22 cellular contexts compared by ENCODE assay signal in the genomic region with DNA sequence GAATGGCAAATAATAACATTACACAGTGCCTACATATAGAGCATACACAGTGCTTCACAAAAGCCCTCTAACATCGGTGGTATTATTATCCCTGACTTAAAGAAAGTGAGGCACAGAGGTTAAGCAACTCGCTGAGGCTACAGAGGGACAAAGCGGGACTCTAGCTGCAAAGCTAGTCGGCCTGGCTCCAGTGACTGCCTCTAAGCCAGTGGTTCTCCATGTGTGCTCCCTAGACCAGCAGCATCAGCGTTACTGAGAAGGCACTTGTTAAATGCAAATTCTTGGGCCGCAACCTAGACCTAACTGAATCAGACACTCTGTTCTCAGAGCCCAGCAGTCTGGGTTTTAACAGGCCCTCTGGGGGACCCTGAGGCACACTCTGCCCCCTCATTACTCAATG. TPM values are rescaled to one million over a fixed set of nuclear protein-coding genes. Genes with fewer than 3 reads are reported as not detected.
"Had no signal": no experiment of that assay in that cellular context is flagged by ENCODE, and none has a peak within 500 bp of the region (broad histone marks: within the 10 kb centered on the region; RNA-seq: fewer than 3 reads in every experiment).

No MANE protein-coding gene starts in this region.

- H3K27ac Mint-ChIP-seq: activated B cell treated with CpG ODN at 0.5 μM for 24 hours; activated CD4-positive, alpha-beta memory T cell treated with anti-CD3 and anti-CD28 coated beads for 36 hours; activated CD4-positive, alpha-beta T cell treated with anti-CD3 and anti-CD28 coated beads, Interleukin-2, amount 10 ng/mL, durations not matched to agents 7 days and 5 days; activated naive CD4-positive, alpha-beta T cell treated with anti-CD3 and anti-CD28 coated beads for 36 hours; T-helper 1 cell treated with Interleukin-12 subunit alpha and Interleukin-12 subunit beta and Interleukin-4 antibody, amounts not matched to agents 30 μg/mL and 1 μg/mL, for 36 hours had no signal

- H3K27me3 ChIP-seq: brain microvascular endothelial cell, cardiac muscle cell had no signal

- FAIRE-seq: RCC 7860 had no signal

- H3K36me3 Mint-ChIP-seq: activated CD4-positive, alpha-beta memory T cell treated with anti-CD3 and anti-CD28 coated beads for 36 hours; activated naive CD8-positive, alpha-beta T cell treated with anti-CD3 and anti-CD28 coated beads for 36 hours had no signal

- DNase-seq: activated B cell treated with CpG ODN at 0.5 μM for 24 hours; activated CD4-positive, alpha-beta memory T cell treated with anti-CD3 and anti-CD28 coated beads for 36 hours; activated CD4-positive, alpha-beta T cell treated with anti-CD3 and anti-CD28 coated beads, Interleukin-2, amount 10 ng/mL, durations not matched to agents 7 days and 5 days; activated CD8-positive, alpha-beta memory T cell treated with anti-CD3 and anti-CD28 coated beads for 24 hours; activated effector memory CD4-positive, alpha-beta T cell treated with anti-CD3 and anti-CD28 coated beads, Interleukin-2, amount 50 U/mL, for 16 hours; activated naive CD4-positive, alpha-beta T cell treated with anti-CD3 and anti-CD28 coated beads for 36 hours; activated naive CD8-positive, alpha-beta T cell treated with anti-CD3 and anti-CD28 coated beads for 36 hours; activated T-cell treated with anti-CD3 and anti-CD28 coated beads, Interleukin-2, amount 50 U/mL, for 4 hours; brain microvascular endothelial cell; Karpas-422; NCI-H1092; NCI-H1417; NCI-H1930; NCI-H2171; NCI-H2227 treated with DMSO at 0.1 percent for 48 hours; NCI-H446 treated with DMSO at 0.1 percent for 48 hours; PC-3; SHP77 treated with DMSO at 0.1 percent for 48 hours had no signal

- H3K27me3 Mint-ChIP-seq: activated naive CD8-positive, alpha-beta T cell treated with anti-CD3 and anti-CD28 coated beads for 36 hours had no signal

- H3K9me3 Mint-ChIP-seq: activated B cell treated with CpG ODN at 0.5 μM for 24 hours; activated CD4-positive, alpha-beta memory T cell treated with anti-CD3 and anti-CD28 coated beads for 36 hours; activated CD4-positive, alpha-beta T cell treated with anti-CD3 and anti-CD28 coated beads, Interleukin-2, amount 10 ng/mL, durations not matched to agents 7 days and 5 days; activated naive CD4-positive, alpha-beta T cell treated with anti-CD3 and anti-CD28 coated beads for 36 hours; activated T-cell treated with anti-CD3 and anti-CD28 coated beads, Interleukin-2, amount 50 U/mL, for 4 hours; T-helper 1 cell treated with Interleukin-12 subunit alpha and Interleukin-12 subunit beta and Interleukin-4 antibody, amounts not matched to agents 30 μg/mL and 1 μg/mL, for 36 hours had no signal

- ATAC-seq: activated T-cell treated with anti-CD3 and anti-CD28 coated beads, Interleukin-2, amount 50 U/mL, for 4 hours; PC-3 had no signal

- H3K4me1 Mint-ChIP-seq: activated B cell treated with CpG ODN at 0.5 μM for 24 hours; activated naive CD8-positive, alpha-beta T cell treated with anti-CD3 and anti-CD28 coated beads for 36 hours had no signal

- H3K36me3 ChIP-seq: brain microvascular endothelial cell, cardiac muscle cell had no signal

- H3K4me3 ChIP-seq: cardiac muscle cell had no signal

- H3K4me3 Mint-ChIP-seq: activated B cell treated with CpG ODN at 0.5 μM for 24 hours; activated CD4-positive, alpha-beta memory T cell treated with anti-CD3 and anti-CD28 coated beads for 36 hours; activated CD4-positive, alpha-beta T cell treated with anti-CD3 and anti-CD28 coated beads, Interleukin-2, amount 10 ng/mL, durations not matched to agents 7 days and 5 days; activated naive CD4-positive, alpha-beta T cell treated with anti-CD3 and anti-CD28 coated beads for 36 hours; activated naive CD8-positive, alpha-beta T cell treated with anti-CD3 and anti-CD28 coated beads for 36 hours; activated T-cell treated with anti-CD3 and anti-CD28 coated beads, Interleukin-2, amount 50 U/mL, for 4 hours; T-helper 1 cell treated with Interleukin-12 subunit alpha and Interleukin-12 subunit beta and Interleukin-4 antibody, amounts not matched to agents 30 μg/mL and 1 μg/mL, for 36 hours had no signal

- H3K27ac ChIP-seq: brain microvascular endothelial cell, cardiac muscle cell had no signal

RNA-seq across cellular contexts. Expression of gene LIPC, which starts 33.1 kb away (rescaled TPM):
- total RNA-seq: activated B cell treated with CpG ODN at 0.5 μM for 24 hours; activated CD4-positive, alpha-beta memory T cell treated with anti-CD3 and anti-CD28 coated beads for 36 hours; cardiac muscle cell; PC-3; SK-MEL-5 had no signal
- polyA plus RNA-seq: cardiac muscle cell had no signal
